ENCODE assay signal across 10 cellular contexts in the genomic region with DNA sequence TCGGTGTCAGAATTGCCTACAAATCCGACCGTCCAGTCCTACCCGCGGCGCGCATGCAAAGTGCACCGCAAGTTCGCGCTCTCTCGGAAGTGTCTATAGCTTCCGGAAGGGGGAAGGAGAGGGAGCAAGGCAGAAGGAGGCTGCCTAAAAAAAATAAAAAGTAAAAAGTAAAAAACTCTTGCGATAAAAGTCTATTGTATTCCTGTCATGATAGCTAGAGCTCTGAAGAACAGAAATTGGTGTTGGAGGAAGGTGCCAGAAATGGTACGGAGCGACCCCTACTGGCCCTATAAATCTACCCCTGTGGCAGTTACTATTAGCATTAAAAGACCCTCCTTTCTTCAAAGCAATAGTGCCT.
DNase-seq lines count a peak whose midpoint lies in the region; ATAC-seq lines count a peak whose summit lies in the region.
"Had no signal": no experiment of that assay in that cellular context is flagged by ENCODE, and none has a peak within 500 bp of the region (broad histone marks: within the 10 kb centered on the region; RNA-seq: fewer than 3 reads in every experiment).

No MANE protein-coding gene starts in this region.

- DNase-seq in activated CD4-positive, alpha-beta T cell treated with anti-CD3 and anti-CD28 coated beads for 48 hours, result peak; percentile 43
- DNase-seq in effector CD8-positive, alpha-beta T cell (lab: John Stamatoyannopoulos, UW), result peak; percentile 12
- DNase-seq in stimulated activated CD4-positive, alpha-beta T cell treated with anti-CD3 and anti-CD28 coated beads, Interleukin-2, amount 100 ng/mL, for 4 hours (ENCODE audit: low read depth), result peak; percentile 9
- no peak for DNase-seq in nucleus accumbens (lab: John Stamatoyannopoulos, UW)
- no peak for DNase-seq in KBM-7
- no peak for DNase-seq in NCI-H345 (lab: John Stamatoyannopoulos, UW)
- DNase-seq: Kasumi-1 had no signal

- peak; percentile 35 for ATAC-seq in GM18519 (IDR thresholded peaks at IDR 0.05; ENCODE audit: low FRiP score, unreplicated experiment)
- ATAC-seq in GM19023 (IDR thresholded peaks at IDR 0.05; ENCODE audit: unreplicated experiment), result no peak
- ATAC-seq: sciatic nerve had no signal

- in situ Hi-C loops in KBM-7 (cut with MboI; ENCODE audit: low pct_unique_long_range_greater_than_20kb, low sequenced_read_pairs), result no loop called here

Comparison
In these comparisons a context has a peak if more than half of its experiments do, and no peak if none do; other contexts are left out.
1. DNase-seq: peak in activated CD4-positive, alpha-beta T cell treated with anti-CD3 and anti-CD28 coated beads for 48 hours (single experiment), effector CD8-positive, alpha-beta T cell (single experiment) and stimulated activated CD4-positive, alpha-beta T cell treated with anti-CD3 and anti-CD28 coated beads, Interleukin-2, amount 100 ng/mL, for 4 hours (single experiment); none in nucleus accumbens (0 of 56), KBM-7 (single experiment) and NCI-H345 (single experiment).